9 cellular contexts compared by ENCODE assay signal in genomic region chr15:75809986-75810750, GRCh38. TPM values are rescaled to one million over a fixed set of nuclear protein-coding genes. Genes with fewer than 3 reads are reported as not detected.
A peak's percentile ranks its signal among the peaks of the same experiment; 100 is the strongest.
DNase-seq lines count a peak whose midpoint lies in the region; ATAC-seq and TF ChIP-seq lines count a peak whose summit lies in the region.
"Had no signal": no experiment of that assay in that cellular context is flagged by ENCODE, and none has a peak within 500 bp of the region (broad histone marks: within the 10 kb centered on the region; RNA-seq: fewer than 3 reads in every experiment).

No MANE protein-coding gene starts in this region.

- peak in 5 of 8 donors; percentile 47 to 59 (median 51) for ATAC-seq in heart right ventricle
- ATAC-seq in CD8-positive, alpha-beta T cell = no peak
- no peak for ATAC-seq in GM18868 (IDR thresholded peaks at IDR 0.05; ENCODE audit: unreplicated experiment)

- no peaks in the 10 kb centered on the region for H3K36me3 ChIP-seq in Caco-2 (ENCODE audit: control insufficient read depth, insufficient read depth, low read length)
- H3K36me3 ChIP-seq in heart right ventricle = no peaks in the 10 kb centered on the region
- no peaks in the 10 kb centered on the region for H3K36me3 ChIP-seq in suprapubic skin
- no peaks in the 10 kb centered on the region for H3K36me3 ChIP-seq in CD8-positive, alpha-beta T cell (ENCODE audit: insufficient read depth, low read length)

- no peaks in the 10 kb centered on the region for H3K9me3 Mint-ChIP-seq in Caco-2 (ENCODE audit: unreplicated experiment)
- H3K9me3 Mint-ChIP-seq in CD8-positive, alpha-beta T cell = no peaks in the 10 kb centered on the region

- H3K27ac ChIP-seq in heart right ventricle (no peak overlapping the region), suprapubic skin (no peak overlapping the region)
- no peak overlapping the region for H3K27ac ChIP-seq in CD8-positive, alpha-beta T cell (ENCODE audit: low read depth, low read length)

- intact Hi-C loops in Caco-2 (cut with micrococcal nuclease; ENCODE audit: unreplicated experiment) = loop anchor here (1.0 to 5.0 kb wide), 7 partner anchors 33 to 329 kb away; partner anchors contain the start of genes FBXO22 and UBE2Q2
- intact Hi-C loops in heart right ventricle (cut with DNase I) = loop anchor here in 6 of 10 donors (5.0 to 10.0 kb wide), 5 partner anchors 112 to 332 kb away; no protein-coding TSS in a partner anchor
- intact Hi-C loops in CD8-positive, alpha-beta T cell (cut with DNase I, micrococcal nuclease) = loop anchor here in 1 of 2 experiments (5.0 kb wide), 1 partner anchor 342 kb away; no protein-coding TSS in a partner anchor

- no peaks in the 10 kb centered on the region for H3K36me3 Mint-ChIP-seq in Caco-2 (ENCODE audit: insufficient read depth, unreplicated experiment)
- H3K36me3 Mint-ChIP-seq in CD8-positive, alpha-beta T cell = no peaks in the 10 kb centered on the region

- H3K27ac Mint-ChIP-seq in Caco-2 (ENCODE audit: unreplicated experiment) = no peak overlapping the region
- H3K27ac Mint-ChIP-seq in CD8-positive, alpha-beta T cell = no peak overlapping the region

- CTCF ChIA-PET in Caco-2 (lab: Charles Lee) = interaction anchor here (0.6 to 2.4 kb wide), 20 partner anchors 8 to 329 kb away, joined by 3 to 19 read pairs (median 4); partner anchors contain the start of gene NRG4
- CTCF ChIA-PET in CD8-positive, alpha-beta T cell (lab: Charles Lee) = interaction anchor here (0.9 to 3.8 kb wide), 6 partner anchors 8 to 341 kb away, joined by 3 to 17 read pairs (median 4); no protein-coding TSS in a partner anchor

- no peak overlapping the region for H3K4me3 ChIP-seq in Caco-2 (ENCODE audit: low read depth, low read length)
- H3K4me3 ChIP-seq in heart right ventricle = no peak overlapping the region
- no peak overlapping the region for H3K4me3 ChIP-seq in suprapubic skin
- no peak overlapping the region for H3K4me3 ChIP-seq in CD8-positive, alpha-beta T cell (ENCODE audit: low read depth, low read length)

- H3K27me3 ChIP-seq in Caco-2 (replicated peaks; ENCODE audit: control insufficient read depth, insufficient read depth, low read length) (no peaks in the 10 kb centered on the region), heart right ventricle (peaks cover 0 to 8% (median 0%) of the 10 kb centered on the region in 7 donors), suprapubic skin (peaks cover 8% of the 10 kb centered on the region)
- H3K27me3 ChIP-seq in CD8-positive, alpha-beta T cell (ENCODE audit: insufficient read depth, low read length) = no peaks in the 10 kb centered on the region

- no peak for TF ChIP-seq POLR2A in suprapubic skin (IDR thresholded peaks at IDR 0.05)

- TF ChIP-seq CTCF in Caco-2 (IDR thresholded peaks at IDR 0.05; ENCODE audit: insufficient read depth in 1 of 2, low read depth in 1 of 2, low read length in 1 of 2, severe bottlenecking in 1 of 2, unreplicated experiment in 1 of 2) (peak; percentile 58 to 72), heart right ventricle (IDR thresholded peaks at IDR 0.05) (peak in 7 of 9 donors; percentile 32 to 55 (median 47)), suprapubic skin (IDR thresholded peaks at IDR 0.05) (no peak)
- TF ChIP-seq CTCF in CD8-positive, alpha-beta T cell (IDR thresholded peaks at IDR 0.05) = no peak

- peaks cover 8% of the 10 kb centered on the region for H3K4me1 Mint-ChIP-seq in Caco-2 (ENCODE audit: low read depth, unreplicated experiment)
- H3K4me1 Mint-ChIP-seq in CD8-positive, alpha-beta T cell (ENCODE audit: low read depth) = no peaks in the 10 kb centered on the region

- TF ChIP-seq EP300 in suprapubic skin (IDR thresholded peaks at IDR 0.05) = no peak

- H3K4me3 Mint-ChIP-seq in Caco-2 (ENCODE audit: unreplicated experiment) = no peak overlapping the region
- no peak overlapping the region for H3K4me3 Mint-ChIP-seq in CD8-positive, alpha-beta T cell

- in situ Hi-C loops in SK-MEL-5 (cut with HindIII; ENCODE audit: low pct_unique_long_range_greater_than_20kb, low sequenced_read_pairs) = no loop called here

- H3K27me3 Mint-ChIP-seq in Caco-2 (ENCODE audit: insufficient read depth, unreplicated experiment) = peaks cover 3% of the 10 kb centered on the region
- H3K27me3 Mint-ChIP-seq in CD8-positive, alpha-beta T cell (ENCODE audit: low read depth) = peaks cover 4% of the 10 kb centered on the region

- POLR2A ChIA-PET in Caco-2 (lab: Charles Lee) = interaction anchor here (1.3 kb wide), 1 partner anchor 33 kb away, joined by 5 read pairs; the partner anchor contains the start of gene UBE2Q2
- POLR2A ChIA-PET in CD8-positive, alpha-beta T cell (lab: Charles Lee) = no interaction called here

- no peaks in the 10 kb centered on the region; the same call in 1 of the 2 replicates for H3K4me1 ChIP-seq in Caco-2
- H3K4me1 ChIP-seq in heart right ventricle = no peaks in the 10 kb centered on the region
- no peaks in the 10 kb centered on the region for H3K4me1 ChIP-seq in suprapubic skin
- H3K4me1 ChIP-seq in CD8-positive, alpha-beta T cell (ENCODE audit: insufficient read depth, low read length) = no peaks in the 10 kb centered on the region

- BruUV-seq in Caco-2 (replicated peaks; lab: Mats Ljungman, UMichigan) = no TSS peak

- H3K9me3 ChIP-seq in Caco-2 = no peaks in the 10 kb centered on the region
- no peaks in the 10 kb centered on the region for H3K9me3 ChIP-seq in heart right ventricle
- H3K9me3 ChIP-seq in suprapubic skin = no peaks in the 10 kb centered on the region
- H3K9me3 ChIP-seq in CD8-positive, alpha-beta T cell (ENCODE audit: low read length) = no peaks in the 10 kb centered on the region

- WGBS in heart right ventricle, 2 donors = 79% methylated on average over 10 of the region's 10 CpGs
- WGBS in suprapubic skin = 77% methylated on average over 10 of the region's 10 CpGs

- DNase-seq in Caco-2 = peak; percentile 57 to 66
- peak; percentile 54 for DNase-seq in HT1080 (ENCODE audit: low read depth)
- DNase-seq in SK-MEL-5 (ENCODE audit: low read depth, low spot score) = peak; percentile 81
- no peak for DNase-seq in heart right ventricle
- no peak for DNase-seq in suprapubic skin (ENCODE audit: low spot score in 2 of 2)
- DNase-seq in KG1 (lab: John Stamatoyannopoulos, UW) = no peak
- no peak for DNase-seq in CD8-positive, alpha-beta T cell
- DNase-seq: left cardiac atrium had no signal

RNA-seq across cellular contexts. Expression of gene UBE2Q2, which starts 33.1 kb away (rescaled TPM):
- total RNA-seq in Caco-2 (2022) = 40.5 and 41.9 TPM in 2 replicates
- total RNA-seq in HT1080 (2014; rRNA removed; shearing (Covaris generic)) = 16.1 and 16.3 TPM in 2 replicates
- 23.5 and 26.9 TPM in 2 replicates for polyA plus RNA-seq in HT1080 (2015; cell fraction: cytosol; rRNA removed)
- polyA plus RNA-seq in HT1080 (2015; cell fraction: nucleus; rRNA removed) = 13.3 TPM in 2 replicates
- 26.0 and 30.2 TPM in 2 replicates for total RNA-seq in SK-MEL-5 (2014; rRNA removed; shearing (Covaris generic))
- polyA plus RNA-seq in SK-MEL-5 (2015; cell fraction: cytosol; rRNA removed) = 24.7 and 33.0 TPM in 2 replicates
- 42.7 and 51.1 TPM in 2 replicates for polyA plus RNA-seq in SK-MEL-5 (2015; cell fraction: nucleus; rRNA removed)
- 10 to 100 TPM; 16.0 to 36.5 (median 25.3) TPM for total RNA-seq in heart right ventricle
- 10 to 100 TPM; 12.5 to 24.3 TPM for polyA plus RNA-seq in heart right ventricle
- total RNA-seq in suprapubic skin = 10 to 100 TPM; 15.1 to 21.2 (median 19.3) TPM
- 10 to 100 TPM; 28.5 to 30.4 TPM for total RNA-seq in CD8-positive, alpha-beta T cell

Comparison
In these comparisons a context has a peak if more than half of its experiments do, and no peak if none do; other contexts are left out.
1. DNase-seq: peak in Caco-2 (2 of 2), HT1080 (single experiment) and SK-MEL-5 (single experiment); none in heart right ventricle (0 of 2), suprapubic skin (0 of 2), KG1 (single experiment) and CD8-positive, alpha-beta T cell (0 of 7).
2. CTCF ChIP-seq: peak in Caco-2 (2 of 2) and heart right ventricle (7 of 9); none in suprapubic skin (0 of 2) and CD8-positive, alpha-beta T cell (single experiment).
3. ATAC-seq: peak in heart right ventricle (5 of 8); none in CD8-positive, alpha-beta T cell (single experiment) and GM18868 (single experiment).